In the genomic region with DNA sequence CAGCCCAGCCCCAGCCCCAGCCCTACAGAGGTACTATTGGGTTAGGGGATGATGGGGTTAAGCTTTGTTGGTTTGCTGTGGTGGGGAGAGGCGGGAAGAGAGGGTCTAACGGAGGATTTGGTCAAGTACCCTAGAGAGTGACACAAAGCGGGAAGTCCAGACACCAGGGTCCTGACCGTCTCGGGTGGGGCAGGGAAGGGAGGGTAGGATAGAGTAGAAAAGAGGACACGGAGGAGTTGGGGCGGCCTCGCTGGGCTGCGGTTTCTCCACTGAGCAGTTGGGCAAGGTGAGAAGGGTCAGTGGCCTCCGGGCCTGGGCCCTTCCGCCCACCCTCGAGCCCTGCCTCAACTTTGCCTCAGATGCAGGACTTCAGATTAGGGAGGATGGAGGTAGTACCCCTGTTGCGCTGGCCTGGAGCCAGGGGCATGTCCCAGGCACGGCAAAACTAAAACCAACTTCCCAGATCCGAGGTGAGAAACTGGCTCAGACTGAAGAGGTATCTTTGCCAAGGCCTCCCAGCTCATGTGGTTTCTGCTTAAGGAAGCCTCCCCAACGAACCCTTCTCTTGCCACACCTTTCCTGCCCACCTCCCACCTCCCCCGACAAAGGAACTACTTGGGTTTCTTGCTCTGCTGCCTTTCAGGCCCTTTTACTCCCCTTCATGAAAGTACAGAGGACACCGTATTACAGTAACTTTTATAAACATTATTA, we compare ENCODE assay signal across 8 cellular contexts. TPM values are rescaled to one million over a fixed set of nuclear protein-coding genes. Genes with fewer than 3 reads are reported as not detected.
DNase-seq lines count a peak whose midpoint lies in the region; ATAC-seq and TF ChIP-seq lines count a peak whose summit lies in the region.

No MANE protein-coding gene starts in this region.

- intact Hi-C loops in body of pancreas (cut with DNase I), result no loop called here

- DNase-seq in G401 (ENCODE audit: low spot score) (peak; percentile 48), MG63 (peak; percentile 47), body of pancreas (peak in 1 of 4 donors; percentile 35), left kidney (ENCODE audit: low read depth, low spot score) (peak; percentile 41), DMS79 treated with DMSO at 0.1 percent for 48 hours (lab: John Stamatoyannopoulos, UW) (no peak), NCI-H2171 (lab: John Stamatoyannopoulos, UW) (no peak)

- H3K27me3 ChIP-seq in MG63 (no peaks in the 10 kb centered on the region), body of pancreas (no peaks in the 10 kb centered on the region), subcutaneous abdominal adipose tissue (ENCODE audit: control insufficient read depth in 5 of 5, insufficient read depth in 4 of 5, low read length in 5 of 5) (no peaks in the 10 kb centered on the region)

- H3K9me3 ChIP-seq in MG63, result no peaks in the 10 kb centered on the region
- H3K9me3 ChIP-seq in body of pancreas, result no peaks in the 10 kb centered on the region
- H3K9me3 ChIP-seq in subcutaneous abdominal adipose tissue (ENCODE audit: control insufficient read depth in 5 of 5, low read length in 5 of 5), result no peaks in the 10 kb centered on the region

- peak in 1 of 3 donors; percentile 0 for TF ChIP-seq POLR2A in body of pancreas (IDR thresholded peaks at IDR 0.05)

- TF ChIP-seq CTCF in body of pancreas (IDR thresholded peaks at IDR 0.05), result no peak

- H3K27ac ChIP-seq in body of pancreas (peak overlapping the region; percentile 66 to 87 (median 80)), subcutaneous abdominal adipose tissue (ENCODE audit: low read depth, low read length) (peak overlapping the region; percentile 94)

- WGBS in body of pancreas, 2 donors, result 1 to 3% methylated on average over 17 to 18 of the region's 18 CpGs

- no peak for ATAC-seq in body of pancreas
- no peak for ATAC-seq in GM21381 (IDR thresholded peaks at IDR 0.05; ENCODE audit: unreplicated experiment)

- H3K4me1 ChIP-seq in body of pancreas (peaks cover 52% of the 10 kb centered on the region), subcutaneous abdominal adipose tissue (ENCODE audit: control insufficient read depth in 5 of 5, insufficient read depth in 5 of 5, low read length in 5 of 5) (peaks cover 20 to 89% (median 79%) of the 10 kb centered on the region in 5 donors)

- in situ Hi-C loops in G401 (cut with HindIII; ENCODE audit: low sequenced_read_pairs), result no loop called here

- H3K9ac ChIP-seq in subcutaneous abdominal adipose tissue (ENCODE audit: low read length in 5 of 5), result peak overlapping the region; percentile 81 to 96 (median 95)

- H3K36me3 ChIP-seq in MG63, result peaks cover 41% of the 10 kb centered on the region
- H3K36me3 ChIP-seq in body of pancreas (replicated peaks in 1 of 2; ENCODE audit: insufficient read depth in 1 of 2, low read depth in 2 of 2), result no peaks in the 10 kb centered on the region
- H3K36me3 ChIP-seq in subcutaneous abdominal adipose tissue (ENCODE audit: control insufficient read depth in 5 of 5, insufficient read depth in 5 of 5, low read length in 5 of 5), result peaks cover 10 to 18% (median 16%) of the 10 kb centered on the region in 5 donors

- H3K4me3 ChIP-seq in MG63 (peak overlapping the region; percentile 66), body of pancreas (peak overlapping the region; percentile 59 to 68), subcutaneous abdominal adipose tissue (ENCODE audit: low read depth in 1 of 5, low read length in 5 of 5) (peak overlapping the region; percentile 92 to 99 (median 96))

RNA-seq across cellular contexts. Expression of gene PML, which starts 0.6 kb away (rescaled TPM):
- 5.8 and 8.7 TPM in 2 replicates for total RNA-seq in G401 (2014; rRNA removed; shearing (Covaris generic))
- total RNA-seq in MG63 (2014; rRNA removed; shearing (Covaris generic); ENCODE audit: low replicate concordance), result 19.5 and 39.8 TPM in 2 replicates
- 10 to 100 TPM; 27.8 to 38.2 TPM for total RNA-seq in body of pancreas

RNA-seq across cellular contexts. Expression of gene STOML1, which starts 3.0 kb away (rescaled TPM):
- total RNA-seq in G401 (2014; rRNA removed; shearing (Covaris generic)), result 6.0 and 13.0 TPM in 2 replicates
- 45.3 and 53.1 TPM in 2 replicates for total RNA-seq in MG63 (2014; rRNA removed; shearing (Covaris generic); ENCODE audit: low replicate concordance)
- total RNA-seq in body of pancreas, result 10 to 100 TPM in 1 of 2 donors, 1 to 10 TPM in 1; 6.0 to 10.2 TPM

Comparison
In these comparisons a context has a peak if more than half of its experiments do, and no peak if none do; other contexts are left out.
1. DNase-seq: peak in G401 (single experiment), MG63 (single experiment) and left kidney (single experiment); none in DMS79 treated with DMSO at 0.1 percent for 48 hours (single experiment) and NCI-H2171 (single experiment).
2. Peak in every context shown above with its lines, with median percentiles within 50 percentile points of each other: H3K4me3 ChIP-seq.